In genomic region chr18:26181343-26181826, GRCh38 we compare ENCODE assay signal across 18 cellular contexts. TPM values are rescaled to one million over a fixed set of nuclear protein-coding genes. Genes with fewer than 3 reads are reported as not detected.
A peak's percentile ranks its signal among the peaks of the same experiment; 100 is the strongest.
DNase-seq lines count a peak whose midpoint lies in the region; ATAC-seq and TF ChIP-seq lines count a peak whose summit lies in the region.
"Had no signal": no experiment of that assay in that cellular context is flagged by ENCODE, and none has a peak within 500 bp of the region (broad histone marks: within the 10 kb centered on the region; RNA-seq: fewer than 3 reads in every experiment).

No MANE protein-coding gene starts in this region.

- no peaks in the 10 kb centered on the region for H3K27me3 ChIP-seq in OCI-LY1 (ENCODE audit: insufficient read depth, low read length)
- H3K27me3 ChIP-seq: colonic mucosa had no signal

- H3K4me3 ChIP-seq in OCI-LY1 (ENCODE audit: low read depth, low read length, poor library complexity, severe bottlenecking) = no peak overlapping the region
- H3K4me3 ChIP-seq: colonic mucosa, SK-N-MC had no signal

- peak overlapping the region; percentile 63 for H3K27ac ChIP-seq in OCI-LY1 (ENCODE audit: low read depth, low read length, poor library complexity, severe bottlenecking)
- H3K27ac ChIP-seq: colonic mucosa, SK-N-MC had no signal

- peaks cover 18% of the 10 kb centered on the region for H3K4me1 ChIP-seq in OCI-LY1 (ENCODE audit: insufficient read depth, low read length, severe bottlenecking)
- H3K4me1 ChIP-seq: colonic mucosa had no signal

- H4K20me1 ChIP-seq in OCI-LY1 (ENCODE audit: insufficient read depth, low read length) = no peaks in the 10 kb centered on the region

- intact Hi-C loops in Right ventricle myocardium inferior (cut with DNase I) = no loop called here

- H3K79me2 ChIP-seq in OCI-LY1 (ENCODE audit: insufficient read depth, low read length) = no peaks in the 10 kb centered on the region

- no peaks in the 10 kb centered on the region for H3K9me2 ChIP-seq in OCI-LY1 (ENCODE audit: low read depth, low read length)

- no peaks in the 10 kb centered on the region for H3F3A ChIP-seq in OCI-LY1 (ENCODE audit: insufficient read depth, low read length)

- H2AFZ ChIP-seq in OCI-LY1 (ENCODE audit: low read length) = no peak overlapping the region

- H3K9me3 ChIP-seq in OCI-LY1 (ENCODE audit: low read length) = peaks cover 6% of the 10 kb centered on the region; the same call in 1 of the 2 replicates
- H3K9me3 ChIP-seq: colonic mucosa had no signal

- TF ChIP-seq CTCF in OCI-LY1 (IDR thresholded peaks at IDR 0.05; ENCODE audit: low read length) = no peak

- H3K4me2 ChIP-seq in OCI-LY1 (ENCODE audit: low read length) = no peak overlapping the region

- no peak overlapping the region for H3K9ac ChIP-seq in OCI-LY1 (ENCODE audit: low read length)

- H3K36me3 ChIP-seq in OCI-LY1 (ENCODE audit: insufficient read depth, low read length) = peaks cover 37% of the 10 kb centered on the region
- H3K36me3 ChIP-seq: colonic mucosa had no signal

- no peak for DNase-seq in OCI-M2 (lab: John Stamatoyannopoulos, UW; ENCODE audit: unreplicated experiment)
- no peak for DNase-seq in Right ventricle myocardium inferior (ENCODE audit: missing footprints)
- DNase-seq in activated CD8-positive, alpha-beta memory T cell treated with anti-CD3 and anti-CD28 coated beads for 24 hours = no peak
- DNase-seq in SW 1271 (lab: John Stamatoyannopoulos, UW) = no peak
- DNase-seq: activated T-cell treated with anti-CD3 and anti-CD28 coated beads, Interleukin-2, amount 50 U/mL, for 1 hour; colonic mucosa; mesenchymal stem cell; NCI-H146; NCI-H82 had no signal

- ATAC-seq in GM18517 (IDR thresholded peaks at IDR 0.05; ENCODE audit: unreplicated experiment) (peak; percentile 52), GM21381 (IDR thresholded peaks at IDR 0.05; ENCODE audit: unreplicated experiment) (peak; percentile 43), HG03045 (IDR thresholded peaks at IDR 0.05; ENCODE audit: unreplicated experiment) (peak; percentile 63), Right ventricle myocardium inferior (no peak)
- ATAC-seq: HCT116, WTC11 had no signal

RNA-seq across cellular contexts. Expression of gene TAF4B, which starts 44.9 kb away (rescaled TPM):
- total RNA-seq in Right ventricle myocardium inferior = 1.2 TPM

RNA-seq across cellular contexts. Expression of gene PSMA8, which starts 47.7 kb away (rescaled TPM):
- total RNA-seq in Right ventricle myocardium inferior = 0.14 TPM
- total RNA-seq: colonic mucosa, fibroblast of lung, osteoblast, WTC11 had no signal
